13 cellular contexts compared by ENCODE assay signal in the genomic region with DNA sequence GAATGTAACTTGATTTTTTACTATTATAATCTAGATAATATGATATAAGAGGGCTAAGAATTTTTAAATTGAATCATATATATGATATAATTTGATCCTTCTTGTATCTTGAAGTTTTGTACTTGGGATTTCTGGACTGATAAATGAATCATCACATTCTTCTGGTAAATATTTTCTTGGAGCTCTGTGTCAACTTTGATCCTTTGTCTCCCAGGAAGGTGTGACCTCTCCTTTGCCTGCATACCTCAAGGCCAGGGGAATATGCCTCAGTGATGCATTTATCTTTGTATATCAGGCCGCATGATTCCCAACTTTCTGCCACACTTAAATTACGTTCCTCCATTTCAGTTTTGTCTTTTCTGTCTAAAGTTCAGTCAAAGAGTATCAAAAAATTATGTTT.
DNase-seq lines count a peak whose midpoint lies in the region; ATAC-seq, FAIRE-seq and TF ChIP-seq lines count a peak whose summit lies in the region.
"Had no signal": no experiment of that assay in that cellular context is flagged by ENCODE, and none has a peak within 500 bp of the region (broad histone marks: within the 10 kb centered on the region; RNA-seq: fewer than 3 reads in every experiment).

No MANE protein-coding gene starts in this region.

- H3K79me2 ChIP-seq in PC-3 (ENCODE audit: low read length), result no peaks in the 10 kb centered on the region

- DNase-seq in PC-3 (peak; percentile 9), epithelial cell of proximal tubule (ENCODE audit: low read depth) (peak; percentile 62), nucleus accumbens (lab: John Stamatoyannopoulos, UW) (no peak), COLO668 (lab: John Stamatoyannopoulos, UW; ENCODE audit: unreplicated experiment) (no peak), NCI-H1092 (lab: John Stamatoyannopoulos, UW) (no peak)
- DNase-seq: activated effector memory CD4-positive, alpha-beta T cell treated with anti-CD3 and anti-CD28 coated beads, Interleukin-2, amount 50 U/mL, for 16 hours; NCI-H187; SHP77 treated with DMSO at 0.1 percent for 48 hours had no signal

- H3K27ac ChIP-seq in PC-3 (ENCODE audit: low read length), result no peak overlapping the region
- H3K27ac ChIP-seq: ascending aorta, epithelial cell of prostate had no signal

- H3K4me2 ChIP-seq in PC-3 (ENCODE audit: low read length), result no peak overlapping the region
- H3K4me2 ChIP-seq in skeletal muscle satellite cell (ENCODE audit: low read length), result peak overlapping the region; percentile 13

- H3K4me3 ChIP-seq in PC-3 (ENCODE audit: low read length) (no peak overlapping the region), epithelial cell of proximal tubule (ENCODE audit: low read depth, low read length) (no peak overlapping the region), skeletal muscle satellite cell (ENCODE audit: low read length) (no peak overlapping the region)
- H3K4me3 ChIP-seq: ascending aorta had no signal

- no peak overlapping the region for H3K9ac ChIP-seq in PC-3 (ENCODE audit: low read length)
- H3K9ac ChIP-seq in skeletal muscle satellite cell (ENCODE audit: low read depth, low read length), result peak overlapping the region; percentile 3

- no peaks in the 10 kb centered on the region for H3F3A ChIP-seq in PC-3 (ENCODE audit: low read length, unreplicated experiment)

- H3K9me3 ChIP-seq in PC-3 (ENCODE audit: low read length), result no peaks in the 10 kb centered on the region
- no peaks in the 10 kb centered on the region for H3K9me3 ChIP-seq in skeletal muscle satellite cell (replicated peaks; ENCODE audit: low read length)
- H3K9me3 ChIP-seq: ascending aorta had no signal

- no peak overlapping the region for H2AFZ ChIP-seq in PC-3 (ENCODE audit: low read length)

- POLR2A ChIA-PET in PC-3 (lab: Charles Lee; ENCODE audit: unreplicated experiment), result interaction anchor here (0.6 kb wide), 1 partner anchor 297 kb away, joined by 4 read pairs; no protein-coding TSS in a partner anchor

- no peaks in the 10 kb centered on the region for H3K27me3 ChIP-seq in PC-3 (ENCODE audit: low read length)
- no peaks in the 10 kb centered on the region for H3K27me3 ChIP-seq in skeletal muscle satellite cell (ENCODE audit: control insufficient read depth, insufficient read depth, low read length)
- H3K27me3 ChIP-seq: ascending aorta had no signal

- FAIRE-seq in G401.6 (lab: Jason Lieb, UNC), result peak; percentile 51

- H3K4me1 ChIP-seq in PC-3 (ENCODE audit: insufficient read depth, low read length) (peaks cover 6% of the 10 kb centered on the region; the same call in 1 of the 2 replicates), skeletal muscle satellite cell (ENCODE audit: control insufficient read depth, insufficient read depth, low read length) (peaks cover 13% of the 10 kb centered on the region)
- H3K4me1 ChIP-seq: ascending aorta had no signal

- H4K20me1 ChIP-seq in PC-3 (ENCODE audit: low read length), result no peaks in the 10 kb centered on the region

- TF ChIP-seq CTCF in PC-3 (conservative IDR thresholded peaks at IDR 0.05; ENCODE audit: low read depth, low read length) (no peak), epithelial cell of proximal tubule (conservative IDR thresholded peaks at IDR 0.05; ENCODE audit: low read depth, low read length) (no peak)

- H3K36me3 ChIP-seq in PC-3 (ENCODE audit: low read depth, low read length) (no peaks in the 10 kb centered on the region), skeletal muscle satellite cell (ENCODE audit: insufficient read depth, low read length) (peaks cover 5% of the 10 kb centered on the region)
- H3K36me3 ChIP-seq: ascending aorta had no signal

- H3K9me2 ChIP-seq in PC-3 (replicated peaks; ENCODE audit: low read length), result no peaks in the 10 kb centered on the region

- no TSS peak for BruUV-seq in PC-3 (replicated peaks; lab: Mats Ljungman, UMichigan)

- intact Hi-C loops in PC-3 (cut with micrococcal nuclease), result no loop called here

- ATAC-seq in PC-3 (no peak), GM21515 (IDR thresholded peaks at IDR 0.05; ENCODE audit: unreplicated experiment) (no peak)

- CTCF ChIA-PET in PC-3 (lab: Charles Lee), result no interaction called here

Comparison
In these comparisons a context has a peak if more than half of its experiments do, and no peak if none do; other contexts are left out.
1. DNase-seq: peak in PC-3 (single experiment) and epithelial cell of proximal tubule (single experiment); none in nucleus accumbens (0 of 56), COLO668 (single experiment) and NCI-H1092 (single experiment).